Comparison of ENCODE assay signal across 19 cellular contexts in genomic region chr22:25327018-25327755, GRCh38.
"Had no signal": no experiment of that assay in that cellular context is flagged by ENCODE, and none has a peak within 500 bp of the region (broad histone marks: within the 10 kb centered on the region; RNA-seq: fewer than 3 reads in every experiment).

No MANE protein-coding gene starts in this region.

- H3K4me1 Mint-ChIP-seq: mesothelial cell of epicardium; stimulated activated naive B cell treated with anti-CD40 and anti-IgM and Interleukin-4, amounts not matched to agents 10 μg/mL and 1 μg/mL and 100 μg/mL, for 72 hours; stimulated activated naive CD8-positive, alpha-beta T cell treated with anti-CD3 and anti-CD28 coated beads, Interleukin-15, amount 100 ng/mL, for 72 hours had no signal

- H3K9me3 Mint-ChIP-seq: mesothelial cell of epicardium; natural killer cell treated with Interleukin-12 subunit alpha and Interleukin-12 subunit beta and Interleukin-15 and Interleukin-18, amount 100 ng/mL, for 72 hours; stimulated activated naive B cell treated with anti-CD40 and anti-IgM and Interleukin-4, amounts not matched to agents 10 μg/mL and 1 μg/mL and 100 μg/mL, for 72 hours; stimulated activated naive CD8-positive, alpha-beta T cell treated with anti-CD3 and anti-CD28 coated beads, Interleukin-15, amount 100 ng/mL, for 72 hours had no signal

- H3K27me3 Mint-ChIP-seq: stimulated activated naive B cell treated with anti-CD40 and anti-IgM and Interleukin-4, amounts not matched to agents 10 μg/mL and 1 μg/mL and 100 μg/mL, for 72 hours had no signal

- H3K27me3 ChIP-seq: dorsolateral prefrontal cortex, sigmoid colon, testis, tibial nerve, upper lobe of right lung had no signal

- DNase-seq: cortex of kidney; dorsolateral prefrontal cortex; effector CD8-positive, alpha-beta T cell; heart left ventricle; hippocampal formation; mammary epithelial cell; sigmoid colon; stimulated activated CD4-positive, alpha-beta T cell treated with anti-CD3 and anti-CD28 coated beads, Interleukin-2, amount 100 ng/mL, for 24 hours; stimulated activated CD4-positive, alpha-beta T cell treated with anti-CD3 and anti-CD28 coated beads, Interleukin-4, amount 100 ng/mL, for 4 hours; stimulated activated naive B cell treated with anti-CD40 and anti-IgM and Interleukin-4, amounts not matched to agents 10 μg/mL and 1 μg/mL and 100 μg/mL, for 72 hours; stimulated activated naive CD8-positive, alpha-beta T cell treated with anti-CD3 and anti-CD28 coated beads, Interleukin-15, amount 100 ng/mL, for 72 hours; testis; upper lobe of right lung had no signal

- H3K4me3 ChIP-seq: dorsolateral prefrontal cortex, heart left ventricle, sigmoid colon, skin epidermis, testis, tibial nerve, upper lobe of right lung had no signal

- H3K36me3 ChIP-seq: heart left ventricle, sigmoid colon, tibial nerve, upper lobe of right lung had no signal

- H3K27ac ChIP-seq: dorsolateral prefrontal cortex, heart left ventricle, sigmoid colon, skin epidermis, testis, tibial nerve, upper lobe of right lung had no signal

- ATAC-seq: esophagus mucosa; heart left ventricle; left lobe of liver; stimulated activated naive B cell treated with anti-CD40 and anti-IgM and Interleukin-4, amounts not matched to agents 10 μg/mL and 1 μg/mL and 100 μg/mL, for 72 hours; stimulated activated naive CD8-positive, alpha-beta T cell treated with anti-CD3 and anti-CD28 coated beads, Interleukin-15, amount 100 ng/mL, for 72 hours; upper lobe of right lung had no signal

- H3K36me3 Mint-ChIP-seq: mesothelial cell of epicardium; natural killer cell treated with Interleukin-12 subunit alpha and Interleukin-12 subunit beta and Interleukin-15 and Interleukin-18, amount 100 ng/mL, for 72 hours; stimulated activated naive B cell treated with anti-CD40 and anti-IgM and Interleukin-4, amounts not matched to agents 10 μg/mL and 1 μg/mL and 100 μg/mL, for 72 hours had no signal

- H3K27ac Mint-ChIP-seq: mesothelial cell of epicardium; natural killer cell treated with Interleukin-12 subunit alpha and Interleukin-12 subunit beta and Interleukin-15 and Interleukin-18, amount 100 ng/mL, for 72 hours; stimulated activated naive B cell treated with anti-CD40 and anti-IgM and Interleukin-4, amounts not matched to agents 10 μg/mL and 1 μg/mL and 100 μg/mL, for 72 hours; stimulated activated naive CD8-positive, alpha-beta T cell treated with anti-CD3 and anti-CD28 coated beads, Interleukin-15, amount 100 ng/mL, for 72 hours had no signal

- H3K4me3 Mint-ChIP-seq: mesothelial cell of epicardium; natural killer cell treated with Interleukin-12 subunit alpha and Interleukin-12 subunit beta and Interleukin-15 and Interleukin-18, amount 100 ng/mL, for 72 hours; stimulated activated naive B cell treated with anti-CD40 and anti-IgM and Interleukin-4, amounts not matched to agents 10 μg/mL and 1 μg/mL and 100 μg/mL, for 72 hours; stimulated activated naive CD8-positive, alpha-beta T cell treated with anti-CD3 and anti-CD28 coated beads, Interleukin-15, amount 100 ng/mL, for 72 hours had no signal

- H3K4me1 ChIP-seq: heart left ventricle, sigmoid colon, testis, tibial nerve, upper lobe of right lung had no signal

- H3K9me3 ChIP-seq: heart left ventricle, sigmoid colon, testis, tibial nerve, upper lobe of right lung had no signal
